22 cellular contexts compared by ENCODE assay signal in genomic region chr11:46429709-46430108, GRCh38. TPM values are rescaled to one million over a fixed set of nuclear protein-coding genes. Genes with fewer than 3 reads are reported as not detected.
"Had no signal": no experiment of that assay in that cellular context is flagged by ENCODE, and none has a peak within 500 bp of the region (broad histone marks: within the 10 kb centered on the region; RNA-seq: fewer than 3 reads in every experiment).

No MANE protein-coding gene starts in this region.

- H2AFZ ChIP-seq: hepatocyte had no signal

- H3K4me2 ChIP-seq: hepatocyte had no signal

- H3K79me2 ChIP-seq: hepatocyte had no signal

- H3K27ac ChIP-seq: ascending aorta, hepatocyte, right atrium auricular region, tibial artery, vagina had no signal

- FAIRE-seq: bronchial epithelial cell, TTC549 had no signal

- H3K4me1 ChIP-seq: ascending aorta, right atrium auricular region, tibial artery, vagina had no signal

- ATAC-seq: activated CD8-positive, alpha-beta T cell treated with anti-CD3 and anti-CD28 coated beads, Interleukin-2, amount 10 ng/mL, durations not matched to agents 7 days and 5 days; naive thymus-derived CD4-positive, alpha-beta T cell; stimulated activated naive B cell treated with anti-CD40 and anti-IgM and Interleukin-4, amounts not matched to agents 10 μg/mL and 1 μg/mL and 100 μg/mL, for 72 hours had no signal

- H3K9me3 ChIP-seq: ascending aorta, right atrium auricular region, tibial artery, vagina had no signal

- H3K27me3 ChIP-seq: ascending aorta, hepatocyte, right atrium auricular region, tibial artery, vagina had no signal

- H3K4me3 ChIP-seq: ascending aorta, hepatocyte, lung, right atrium auricular region, vagina had no signal

- DNase-seq: activated B cell treated with CpG ODN at 0.5 μM for 24 hours; activated CD4-positive, alpha-beta T cell treated with anti-CD3 and anti-CD28 coated beads, Interleukin-2, amount 10 ng/mL, durations not matched to agents 24 days and 14 days; activated CD8-positive, alpha-beta memory T cell treated with anti-CD3 and anti-CD28 coated beads, Interleukin-2, amount 50 U/mL, for 4 hours; activated CD8-positive, alpha-beta T cell treated with anti-CD3 and anti-CD28 coated beads, Interleukin-2, amount 10 ng/mL, durations not matched to agents 7 days and 5 days; activated naive CD8-positive, alpha-beta T cell treated with anti-CD3 and anti-CD28 coated beads, Interleukin-2, amount 10 ng/mL, durations not matched to agents 7 days and 5 days; dermis blood vessel endothelial cell; islet precursor cell; naive thymus-derived CD4-positive, alpha-beta T cell; posterior cingulate gyrus; stimulated activated CD4-positive, alpha-beta T cell treated with anti-CD3 and anti-CD28 coated beads, Interleukin-15, amount 100 ng/mL, for 24 hours; stimulated activated CD4-positive, alpha-beta T cell treated with anti-CD3 and anti-CD28 coated beads, Interleukin-4, amount 100 ng/mL, for 1 hour; stimulated activated naive B cell treated with anti-CD40 and anti-IgM and Interleukin-4, amounts not matched to agents 10 μg/mL and 1 μg/mL and 100 μg/mL, for 72 hours; tibial artery had no signal

RNA-seq across cellular contexts. Expression of gene CHRM4, which starts 38.1 kb away (rescaled TPM):
- total RNA-seq: ascending aorta, bronchial epithelial cell, epithelial cell of proximal tubule, skeletal muscle tissue, vagina had no signal
